In genomic region chr6:87407896-87408720, GRCh38 we compare ENCODE assay signal across 8 cellular contexts. TPM values are rescaled to one million over a fixed set of nuclear protein-coding genes. Genes with fewer than 3 reads are reported as not detected.
DNase-seq lines count a peak whose midpoint lies in the region.

A gene with protein sequence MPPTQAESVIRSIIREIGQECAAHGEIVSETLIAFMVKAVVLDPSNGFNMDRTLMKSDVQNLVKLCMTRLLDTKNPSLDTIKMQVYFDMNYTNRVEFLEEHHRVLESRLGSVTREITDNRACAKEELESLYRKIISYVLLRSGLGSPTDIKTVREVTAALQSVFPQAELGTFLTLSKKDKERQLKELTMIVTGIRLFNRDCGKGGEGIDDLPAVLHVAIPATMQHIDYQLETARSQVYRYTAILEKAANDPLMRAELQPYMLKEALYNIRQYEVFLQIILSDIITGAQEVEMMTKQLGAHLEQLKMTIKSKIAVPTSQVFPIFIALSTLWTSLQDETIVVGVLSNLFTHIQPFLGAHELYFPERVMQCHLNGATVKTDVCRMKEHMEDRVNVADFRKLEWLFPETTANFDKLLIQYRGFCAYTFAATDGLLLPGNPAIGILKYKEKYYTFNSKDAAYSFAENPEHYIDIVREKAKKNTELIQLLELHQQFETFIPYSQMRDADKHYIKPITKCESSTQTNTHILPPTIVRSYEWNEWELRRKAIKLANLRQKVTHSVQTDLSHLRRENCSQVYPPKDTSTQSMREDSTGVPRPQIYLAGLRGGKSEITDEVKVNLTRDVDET (plus strand): TSS chr6:87407972. CDS start chr6:87409840, 1,868 bp downstream.

- H2BK120ac ChIP-seq in neuronal stem cell (ENCODE audit: low read depth, low read length) = no peak within 1 kb of the TSS

- H3K9ac ChIP-seq in neuronal stem cell (ENCODE audit: low read depth, low read length, poor library complexity) = peak within 1 kb of the TSS; percentile 96

- no peaks in the 10 kb centered on the region for H3K9me3 ChIP-seq in HAP-1
- H3K9me3 ChIP-seq in MG63 = no peaks in the 10 kb centered on the region
- no peaks in the 10 kb centered on the region for H3K9me3 ChIP-seq in SJCRH30 (replicated peaks)
- H3K9me3 ChIP-seq in neuronal stem cell (replicated peaks in 1 of 2; ENCODE audit: control insufficient read depth in 2 of 2, insufficient read depth in 1 of 2, low read depth in 1 of 2, low read length in 2 of 2) = no peaks in the 10 kb centered on the region

- no peak within 1 kb of the TSS for H4K8ac ChIP-seq in neuronal stem cell (ENCODE audit: low read depth, low read length)

- H2BK5ac ChIP-seq in neuronal stem cell (ENCODE audit: low read length) = peak within 1 kb of the TSS; percentile 87

- H3K27me3 ChIP-seq in HAP-1 (ENCODE audit: low read depth) = peaks cover 6% of the 10 kb centered on the region; the same call in 1 of the 2 replicates
- no peaks in the 10 kb centered on the region for H3K27me3 ChIP-seq in MG63
- H3K27me3 ChIP-seq in SJCRH30 = no peaks in the 10 kb centered on the region
- no peaks in the 10 kb centered on the region for H3K27me3 ChIP-seq in neuronal stem cell (ENCODE audit: control insufficient read depth in 3 of 3, insufficient read depth in 3 of 3, low read depth in 1 of 3, low read length in 3 of 3)

- DNase-seq in G401 (ENCODE audit: low spot score) = peak; percentile 89
- DNase-seq in HAP-1 (ENCODE audit: low spot score in 2 of 2) = peak; percentile 84 to 86
- DNase-seq in MG63 = peak; percentile 80
- DNase-seq in SJCRH30 = peak; percentile 83 to 87
- DNase-seq in activated naive CD4-positive, alpha-beta T cell (lab: John Stamatoyannopoulos, UW) = peak; percentile 51 to 70 (median 68)
- peak; percentile 72 for DNase-seq in foreskin melanocyte
- DNase-seq in neuronal stem cell (ENCODE audit: low spot score) = peak; percentile 88
- peak; percentile 67 for DNase-seq in stromal cell of bone marrow (ENCODE audit: low read depth)

- peak within 1 kb of the TSS; percentile 80 for H3K4me2 ChIP-seq in neuronal stem cell (ENCODE audit: insufficient read depth, low read length, poor library complexity, severe bottlenecking)

- peak within 1 kb of the TSS; percentile 71 for H3K14ac ChIP-seq in neuronal stem cell (ENCODE audit: low read length)

- H3K36me3 ChIP-seq in HAP-1 (replicated peaks) (no peaks in the 10 kb centered on the region), MG63 (no peaks in the 10 kb centered on the region), SJCRH30 (no peaks in the 10 kb centered on the region), neuronal stem cell (replicated peaks in 1 of 2; ENCODE audit: control insufficient read depth in 2 of 2, insufficient read depth in 2 of 2, low read length in 2 of 2) (no peaks in the 10 kb centered on the region)

- peak within 1 kb of the TSS; percentile 87 for H3K4me3 ChIP-seq in HAP-1
- peak within 1 kb of the TSS; percentile 93 for H3K4me3 ChIP-seq in MG63
- peak within 1 kb of the TSS; percentile 92 for H3K4me3 ChIP-seq in SJCRH30
- peak within 1 kb of the TSS; percentile 55 to 100 for H3K4me3 ChIP-seq in neuronal stem cell (ENCODE audit: low read length in 2 of 2)

- peak within 1 kb of the TSS; percentile 22 for H2BK12ac ChIP-seq in neuronal stem cell (ENCODE audit: low read length)

- in situ Hi-C loops in G401 (cut with HindIII; ENCODE audit: low sequenced_read_pairs) (no loop called here), HAP-1 (cut with MboI; ENCODE audit: low sequenced_read_pairs) (no loop called here)

- H3K23ac ChIP-seq in neuronal stem cell (ENCODE audit: low read depth, low read length, poor library complexity) = peak within 1 kb of the TSS; percentile 91

- H2BK15ac ChIP-seq in neuronal stem cell (ENCODE audit: low read length) = no peak within 1 kb of the TSS

- H3K79me1 ChIP-seq in neuronal stem cell (ENCODE audit: low read depth, low read length) = no peaks in the 10 kb centered on the region

- H3K18ac ChIP-seq in neuronal stem cell (ENCODE audit: low read length) = peak within 1 kb of the TSS; percentile 91

- H4K91ac ChIP-seq in neuronal stem cell (ENCODE audit: low read depth, low read length, poor library complexity) = no peak within 1 kb of the TSS

- H3K27ac ChIP-seq in SJCRH30 (peak within 1 kb of the TSS; percentile 51), neuronal stem cell (replicated peaks; ENCODE audit: low read length) (peak within 1 kb of the TSS; percentile 82)

- no peak within 1 kb of the TSS for H2AK5ac ChIP-seq in neuronal stem cell (ENCODE audit: low read depth, low read length)

- no CpG with 5 or more reads among the region's 82 CpGs for whole genome bisulfite sequencing in neuronal stem cell (ENCODE audit: extremely low coverage in 2 of 2, insufficient read length in 2 of 2, insufficient replicate concordance in 1 of 2), 2 donors

- no peak within 1 kb of the TSS for H3K4ac ChIP-seq in neuronal stem cell (ENCODE audit: low read length)

- H3K4me1 ChIP-seq in HAP-1 (peaks cover 2% of the 10 kb centered on the region; the same call in 1 of the 2 replicates), SJCRH30 (no peaks in the 10 kb centered on the region), neuronal stem cell (ENCODE audit: control insufficient read depth in 2 of 2, insufficient read depth in 1 of 2, low read depth in 1 of 2, low read length in 2 of 2) (no peaks in the 10 kb centered on the region)

- H2AFZ ChIP-seq in neuronal stem cell (ENCODE audit: low read length) = peak within 1 kb of the TSS; percentile 98

RNA-seq across cellular contexts. Expression of the gene that starts here (rescaled TPM):
- 1.5 and 7.7 TPM in 2 replicates for total RNA-seq in G401 (2014; rRNA removed; shearing (Covaris generic))
- not detected in 2 replicates for total RNA-seq in MG63 (2014; rRNA removed; shearing (Covaris generic); ENCODE audit: low replicate concordance)
- total RNA-seq in SJCRH30 (2014; rRNA removed; shearing (Covaris generic)) = 0.23 and 0.45 TPM in 2 replicates
- polyA plus RNA-seq in neuronal stem cell (2013, experiment 1 of 2) = 0.99 TPM
- polyA plus RNA-seq in neuronal stem cell (2013, experiment 2 of 2) = 1.2 TPM

Comparison
In these comparisons a context has a peak if more than half of its experiments do, and no peak if none do; other contexts are left out.
1. Peak in every context shown above with its lines: DNase-seq, H3K4me3 ChIP-seq and H3K27ac ChIP-seq.
2. Peak in DNase-seq and H3K4me3 ChIP-seq in MG63; RNA of the gene not detected or under 1 TPM.
3. Peak in DNase-seq, H3K4me3 ChIP-seq and H3K27ac ChIP-seq in SJCRH30; RNA of the gene not detected or under 1 TPM.